Comparison of ENCODE assay signal across 14 cellular contexts in genomic region chr3:53998980-53999379, GRCh38.
DNase-seq lines count a peak whose midpoint lies in the region; ATAC-seq and TF ChIP-seq lines count a peak whose summit lies in the region.
"Had no signal": no experiment of that assay in that cellular context is flagged by ENCODE, and none has a peak within 500 bp of the region (broad histone marks: within the 10 kb centered on the region; RNA-seq: fewer than 3 reads in every experiment).

No MANE protein-coding gene starts in this region.

- H3K36me3 ChIP-seq in left ventricle myocardium inferior, result no peaks in the 10 kb centered on the region

- H3K4me3 ChIP-seq in coronary artery (no peak overlapping the region), left ventricle myocardium inferior (no peak overlapping the region)

- peak overlapping the region; percentile 2 to 27 for H3K27ac ChIP-seq in coronary artery
- peak overlapping the region; percentile 32 for H3K27ac ChIP-seq in left ventricle myocardium inferior (replicated peaks)
- H3K27ac ChIP-seq: C4-2B had no signal

- no peaks in the 10 kb centered on the region for H3K9me3 ChIP-seq in left ventricle myocardium inferior (replicated peaks)

- TF ChIP-seq CTCF in coronary artery (IDR thresholded peaks at IDR 0.05) (no peak), left ventricle myocardium inferior (IDR thresholded peaks at IDR 0.05; ENCODE audit: borderline replicate concordance) (no peak)

- H3K4me1 ChIP-seq in left ventricle myocardium inferior, result peaks cover 29% of the 10 kb centered on the region

- intact Hi-C loops in Right ventricle myocardium superior (cut with DNase I), result no loop called here
- intact Hi-C loops in cardiac septum (cut with DNase I), result no loop called here
- intact Hi-C loops in left ventricle myocardium inferior (cut with micrococcal nuclease), result no loop called here

- DNase-seq in Right ventricle myocardium superior (peak; percentile 58), cardiac septum (ENCODE audit: low spot score) (no peak), coronary artery (ENCODE audit: low spot score) (no peak), left ventricle myocardium inferior (peak; percentile 38), medulla oblongata (ENCODE audit: extremely low spot score) (peak; percentile 12), GM19240 (ENCODE audit: insufficient read length, low spot score) (no peak), DMS79 treated with DMSO at 0.1 percent for 48 hours (lab: John Stamatoyannopoulos, UW) (no peak), NCI-H446 (lab: John Stamatoyannopoulos, UW) (no peak)
- DNase-seq: CD4-positive, alpha-beta T cell; DMS153; DMS79; GF-D8; H9 had no signal

- no peaks in the 10 kb centered on the region for H3K27me3 ChIP-seq in left ventricle myocardium inferior (ENCODE audit: low read depth)

- ATAC-seq in Right ventricle myocardium superior (ENCODE audit: poor library complexity), result peak; percentile 83

Comparison
In these comparisons a context has a peak if more than half of its experiments do, and no peak if none do; other contexts are left out.
1. DNase-seq: peak in Right ventricle myocardium superior (single experiment), left ventricle myocardium inferior (single experiment) and medulla oblongata (single experiment); none in cardiac septum (single experiment), coronary artery (single experiment), GM19240 (single experiment), DMS79 treated with DMSO at 0.1 percent for 48 hours (single experiment) and NCI-H446 (0 of 2).